In the genomic region with DNA sequence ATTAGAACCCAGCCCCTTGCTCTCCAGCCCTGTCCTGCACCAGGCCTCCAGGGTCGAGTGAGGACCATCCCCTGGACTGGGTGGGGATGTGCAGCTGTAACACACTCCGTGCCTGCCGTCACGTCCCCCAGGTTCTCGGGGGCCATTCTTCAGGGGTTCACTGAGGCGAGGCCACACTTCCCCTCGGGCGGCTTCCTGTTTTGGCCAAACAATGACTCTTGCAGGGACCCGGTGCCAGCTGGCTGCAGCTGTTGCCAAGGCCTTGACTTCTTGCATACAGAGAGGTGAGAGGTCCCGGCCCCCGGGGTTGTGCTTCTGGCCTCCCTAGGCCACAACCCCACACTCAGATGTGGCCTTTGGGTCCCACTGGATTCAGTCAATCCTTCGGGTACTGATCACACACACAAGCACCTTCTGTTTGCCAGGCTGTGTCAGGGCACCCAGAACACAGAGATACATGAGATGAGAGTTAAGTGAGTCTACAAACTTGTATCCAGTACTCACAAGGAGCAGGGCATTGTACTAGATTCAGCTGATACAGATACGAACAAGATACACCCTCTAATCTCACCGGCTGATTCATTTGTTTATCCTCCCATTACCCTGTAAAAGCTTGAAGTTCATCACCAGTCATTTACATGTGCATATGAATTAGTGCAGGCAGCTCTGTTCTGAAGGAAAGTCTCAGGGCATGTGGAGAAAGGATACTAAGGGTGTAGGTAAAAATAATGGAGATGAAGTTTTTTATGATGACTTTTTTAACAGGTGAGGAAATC, we compare ENCODE assay signal across 8 cellular contexts. TPM values are rescaled to one million over a fixed set of nuclear protein-coding genes. Genes with fewer than 3 reads are reported as not detected.
A peak's percentile ranks its signal among the peaks of the same experiment; 100 is the strongest.
DNase-seq lines count a peak whose midpoint lies in the region; ATAC-seq and TF ChIP-seq lines count a peak whose summit lies in the region.

No MANE protein-coding gene starts in this region.

- no peak overlapping the region for H3K4me3 ChIP-seq in IMR-90 (ENCODE audit: insufficient read depth, low read depth, low read length)
- H3K4me3 ChIP-seq in right atrium auricular region, result no peak overlapping the region

- no peaks in the 10 kb centered on the region for H3K9me1 ChIP-seq in IMR-90 (ENCODE audit: insufficient read depth, low read length)

- peaks cover 54% of the 10 kb centered on the region for H3K27me3 Mint-ChIP-seq in MCF 10A (ENCODE audit: insufficient read depth, unreplicated experiment)

- H3K36me3 Mint-ChIP-seq in MCF 10A (ENCODE audit: insufficient read depth, unreplicated experiment), result no peaks in the 10 kb centered on the region

- no peaks in the 10 kb centered on the region for H3K4me1 Mint-ChIP-seq in MCF 10A (ENCODE audit: insufficient read depth, unreplicated experiment)

- H3K79me1 ChIP-seq in IMR-90 (ENCODE audit: low read depth in 1 of 2, low read length in 2 of 2), result no peaks in the 10 kb centered on the region

- H2BK20ac ChIP-seq in IMR-90 (ENCODE audit: low read depth, low read length), result no peak overlapping the region

- no peak overlapping the region for H3K4ac ChIP-seq in IMR-90 (ENCODE audit: low read depth, low read length)

- H3K27ac ChIP-seq in IMR-90 (ENCODE audit: insufficient read depth, low read length) (no peak overlapping the region), right atrium auricular region (peak overlapping the region in 1 of 2 donors; percentile 31)

- H3K14ac ChIP-seq in IMR-90 (replicated peaks; ENCODE audit: low read depth, low read length), result no peak overlapping the region; the same call in 1 of the 2 replicates

- H4K20me1 ChIP-seq in IMR-90 (ENCODE audit: insufficient read depth, low read length), result no peaks in the 10 kb centered on the region

- no peak overlapping the region for H3K23ac ChIP-seq in IMR-90 (ENCODE audit: low read depth, low read length)

- no peak overlapping the region for H4K5ac ChIP-seq in IMR-90 (ENCODE audit: low read depth, low read length)

- H2BK5ac ChIP-seq in IMR-90 (ENCODE audit: low read depth, low read length, poor library complexity, severe bottlenecking), result no peak overlapping the region

- ATAC-seq in GM21515 (IDR thresholded peaks at IDR 0.05; ENCODE audit: unreplicated experiment) (peak; percentile 82), IMR-90 (ENCODE audit: low read depth) (peak; percentile 65)

- no peak overlapping the region for H3K18ac ChIP-seq in IMR-90 (ENCODE audit: low read depth, low read length)

- no peak overlapping the region for H2BK120ac ChIP-seq in IMR-90 (ENCODE audit: low read depth, low read length)

- DNase-seq in GM13977 (ENCODE audit: low spot score) (peak; percentile 54), IMR-90 (no peak), right atrium auricular region (ENCODE audit: low spot score) (peak; percentile 85), MCF 10A (ENCODE audit: unreplicated experiment) (no peak), NCI-H748 (lab: John Stamatoyannopoulos, UW; ENCODE audit: unreplicated experiment) (no peak), LoVo (ENCODE audit: low spot score) (no peak), NCI-H1092 treated with DMSO at 0.1 percent for 48 hours (lab: John Stamatoyannopoulos, UW) (no peak)

- H3K9me3 Mint-ChIP-seq in MCF 10A (ENCODE audit: unreplicated experiment), result no peaks in the 10 kb centered on the region

- POLR2A ChIA-PET in IMR-90 (lab: Charles Lee; ENCODE audit: unreplicated experiment) (no interaction called here), MCF 10A (lab: Yijun Ruan, JAX) (interaction anchor here (0.7 kb wide), 2 partner anchors 387 to 1545 kb away, joined by 3 read pairs; no protein-coding TSS in a partner anchor)

- H2AFZ ChIP-seq in IMR-90 (replicated peaks; ENCODE audit: low read length, poor library complexity), result no peak overlapping the region

- H2BK15ac ChIP-seq in IMR-90 (ENCODE audit: low read depth, low read length), result no peak overlapping the region

- no peak for TF ChIP-seq POLR2A in IMR-90 (IDR thresholded peaks at IDR 0.05; ENCODE audit: low read depth, low read length)

- no peak overlapping the region for H3K27ac Mint-ChIP-seq in MCF 10A (ENCODE audit: low read depth, unreplicated experiment)

- H4K91ac ChIP-seq in IMR-90 (ENCODE audit: insufficient read depth, low read depth, low read length), result no peak overlapping the region

- no peak overlapping the region for H2AK5ac ChIP-seq in IMR-90 (ENCODE audit: low read depth, low read length)

- H3K9me3 ChIP-seq in IMR-90 (ENCODE audit: control insufficient read depth, insufficient read depth, low read length), result no peaks in the 10 kb centered on the region
- no peaks in the 10 kb centered on the region for H3K9me3 ChIP-seq in right atrium auricular region

- H3K4me1 ChIP-seq in IMR-90 (ENCODE audit: control insufficient read depth, insufficient read depth, low read length) (peaks cover 3% of the 10 kb centered on the region; the same call in 1 of the 2 replicates), right atrium auricular region (peaks cover 0 to 38% of the 10 kb centered on the region in 2 donors)

- BruUV-seq in IMR-90 (replicated peaks; lab: Mats Ljungman, UMichigan) (no TSS peak), MCF 10A (replicated peaks; lab: Mats Ljungman, UMichigan) (no TSS peak)

- no peak overlapping the region for H3K4me3 Mint-ChIP-seq in MCF 10A (ENCODE audit: unreplicated experiment)

- TF ChIP-seq CTCF in GM13977 (IDR thresholded peaks at IDR 0.05; ENCODE audit: extremely low read depth, insufficient read depth, missing control alignments) (no peak), IMR-90 (conservative IDR thresholded peaks at IDR 0.05; ENCODE audit: low read depth, low read length) (no peak), right atrium auricular region (IDR thresholded peaks at IDR 0.05) (no peak), MCF 10A (IDR thresholded peaks at IDR 0.05; ENCODE audit: unreplicated experiment) (no peak)

- no peaks in the 10 kb centered on the region for H3K36me3 ChIP-seq in IMR-90 (ENCODE audit: control insufficient read depth, insufficient read depth, low read length)
- H3K36me3 ChIP-seq in right atrium auricular region, result no peaks in the 10 kb centered on the region

- CTCF ChIA-PET in IMR-90 (lab: Yijun Ruan, JAX) (no interaction called here), MCF 10A (lab: Yijun Ruan, JAX) (interaction anchor here (0.6 kb wide), 1 partner anchor 661 kb away, joined by 3 read pairs; no protein-coding TSS in a partner anchor)

- H3K27me3 ChIP-seq in IMR-90 (ENCODE audit: control insufficient read depth, insufficient read depth, low read length), result peaks cover 15% of the 10 kb centered on the region; the same call in 1 of the 2 replicates
- no peaks in the 10 kb centered on the region for H3K27me3 ChIP-seq in right atrium auricular region

- H3K56ac ChIP-seq in IMR-90 (ENCODE audit: extremely low read depth, insufficient read depth, low read length), result no peak overlapping the region

- dilution Hi-C loops in IMR-90 (cut with HindIII; ENCODE audit: low sequenced_read_pairs, unreplicated experiment), result no loop called here

- no peak for TF ChIP-seq RAD21 in IMR-90 (IDR thresholded peaks at IDR 0.05; ENCODE audit: low read length)

- H3K4me2 ChIP-seq in IMR-90 (ENCODE audit: low read depth, low read length), result no peak overlapping the region

- H2AK9ac ChIP-seq in IMR-90 (replicated peaks; ENCODE audit: low read depth, low read length, poor library complexity), result no peak overlapping the region

- 90% methylated on average over 2 of the region's 14 CpGs; no CpG with 5 or more reads in 1 of the 2 experiments for WGBS in IMR-90 (ENCODE audit: extremely low coverage in 2 of 2, insufficient read length in 1 of 2), 2 experiments

- H4K8ac ChIP-seq in IMR-90 (ENCODE audit: low read depth in 2 of 2, low read length in 2 of 2), result no peak overlapping the region

- in situ Hi-C loops in GM13977 (cut with MboI; ENCODE audit: low pct_unique_long_range_greater_than_20kb, low sequenced_read_pairs, unreplicated experiment), result no loop called here
- in situ Hi-C loops in IMR-90 (cut with MboI; ENCODE audit: low sequenced_read_pairs), result no loop called here

- no peak overlapping the region for H3K9ac ChIP-seq in IMR-90 (ENCODE audit: low read depth, low read length)

- intact Hi-C loops in IMR-90 (cut with micrococcal nuclease), result no loop called here
- intact Hi-C loops in MCF 10A (cut with micrococcal nuclease), result no loop called here

TF ChIP-seq in IMR-90, 13 proteins besides CTCF, POLR2A, EP300 and RAD21 (continues in another document):
- no peak for TF ChIP-seq FOS (IDR thresholded peaks at IDR 0.05; ENCODE audit: low read depth, low read length)
- TF ChIP-seq NFE2L2 (IDR thresholded peaks at IDR 0.05; ENCODE audit: low read depth, low read length), result no peak
- no peak for TF ChIP-seq RCOR1 (IDR thresholded peaks at IDR 0.05; ENCODE audit: insufficient replicate concordance, low read length)
- TF ChIP-seq MAFK (IDR thresholded peaks at IDR 0.05; ENCODE audit: low read depth, low read length), result no peak
- no peak for TF ChIP-seq CEBPB (IDR thresholded peaks at IDR 0.05; ENCODE audit: low read depth, low read length)
- TF ChIP-seq CHD1 (IDR thresholded peaks at IDR 0.05; ENCODE audit: low read depth, low read length), result no peak
- TF ChIP-seq, protein P1, sequence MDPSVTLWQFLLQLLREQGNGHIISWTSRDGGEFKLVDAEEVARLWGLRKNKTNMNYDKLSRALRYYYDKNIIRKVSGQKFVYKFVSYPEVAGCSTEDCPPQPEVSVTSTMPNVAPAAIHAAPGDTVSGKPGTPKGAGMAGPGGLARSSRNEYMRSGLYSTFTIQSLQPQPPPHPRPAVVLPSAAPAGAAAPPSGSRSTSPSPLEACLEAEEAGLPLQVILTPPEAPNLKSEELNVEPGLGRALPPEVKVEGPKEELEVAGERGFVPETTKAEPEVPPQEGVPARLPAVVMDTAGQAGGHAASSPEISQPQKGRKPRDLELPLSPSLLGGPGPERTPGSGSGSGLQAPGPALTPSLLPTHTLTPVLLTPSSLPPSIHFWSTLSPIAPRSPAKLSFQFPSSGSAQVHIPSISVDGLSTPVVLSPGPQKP (IDR thresholded peaks at IDR 0.05; ENCODE audit: borderline replicate concordance, low read depth, low read length), result no peak
- TF ChIP-seq RFX5 (IDR thresholded peaks at IDR 0.05; ENCODE audit: low read depth, low read length), result no peak
- TF ChIP-seq SMC3 (IDR thresholded peaks at IDR 0.05; ENCODE audit: low read depth, low read length), result no peak
- TF ChIP-seq, protein P2, sequence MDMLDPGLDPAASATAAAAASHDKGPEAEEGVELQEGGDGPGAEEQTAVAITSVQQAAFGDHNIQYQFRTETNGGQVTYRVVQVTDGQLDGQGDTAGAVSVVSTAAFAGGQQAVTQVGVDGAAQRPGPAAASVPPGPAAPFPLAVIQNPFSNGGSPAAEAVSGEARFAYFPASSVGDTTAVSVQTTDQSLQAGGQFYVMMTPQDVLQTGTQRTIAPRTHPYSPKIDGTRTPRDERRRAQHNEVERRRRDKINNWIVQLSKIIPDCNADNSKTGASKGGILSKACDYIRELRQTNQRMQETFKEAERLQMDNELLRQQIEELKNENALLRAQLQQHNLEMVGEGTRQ (IDR thresholded peaks at IDR 0.05; ENCODE audit: low read depth, low read length), result no peak

RNA-seq across cellular contexts. Expression of a gene that starts 32.9 kb away (rescaled TPM):
- 4.2 and 5.2 TPM in 2 replicates for total RNA-seq in IMR-90 (2012; rRNA removed)
- polyA plus RNA-seq in IMR-90 (2012; rRNA removed), result 13.0 and 13.7 TPM in 2 replicates
- polyA plus RNA-seq in IMR-90 (2012; cell fraction: cytosol; rRNA removed), result 10.9 and 20.1 TPM in 2 replicates
- polyA plus RNA-seq in IMR-90 (2012; cell fraction: nucleus; rRNA removed; ENCODE audit: low replicate concordance), result 8.8 and 12.9 TPM in 2 replicates
- 10 to 100 TPM; 37.9 to 56.0 TPM for total RNA-seq in right atrium auricular region
- not detected in 2 replicates for total RNA-seq in MCF 10A (2022)

Comparison
In these comparisons a context has a peak if more than half of its experiments do, and no peak if none do; other contexts are left out.
1. DNase-seq: peak in GM13977 (single experiment) and right atrium auricular region (single experiment); none in IMR-90 (single experiment), MCF 10A (single experiment), NCI-H748 (single experiment), LoVo (single experiment) and NCI-H1092 treated with DMSO at 0.1 percent for 48 hours (single experiment).